ENCODE assay signal across 13 cellular contexts in the genomic region with DNA sequence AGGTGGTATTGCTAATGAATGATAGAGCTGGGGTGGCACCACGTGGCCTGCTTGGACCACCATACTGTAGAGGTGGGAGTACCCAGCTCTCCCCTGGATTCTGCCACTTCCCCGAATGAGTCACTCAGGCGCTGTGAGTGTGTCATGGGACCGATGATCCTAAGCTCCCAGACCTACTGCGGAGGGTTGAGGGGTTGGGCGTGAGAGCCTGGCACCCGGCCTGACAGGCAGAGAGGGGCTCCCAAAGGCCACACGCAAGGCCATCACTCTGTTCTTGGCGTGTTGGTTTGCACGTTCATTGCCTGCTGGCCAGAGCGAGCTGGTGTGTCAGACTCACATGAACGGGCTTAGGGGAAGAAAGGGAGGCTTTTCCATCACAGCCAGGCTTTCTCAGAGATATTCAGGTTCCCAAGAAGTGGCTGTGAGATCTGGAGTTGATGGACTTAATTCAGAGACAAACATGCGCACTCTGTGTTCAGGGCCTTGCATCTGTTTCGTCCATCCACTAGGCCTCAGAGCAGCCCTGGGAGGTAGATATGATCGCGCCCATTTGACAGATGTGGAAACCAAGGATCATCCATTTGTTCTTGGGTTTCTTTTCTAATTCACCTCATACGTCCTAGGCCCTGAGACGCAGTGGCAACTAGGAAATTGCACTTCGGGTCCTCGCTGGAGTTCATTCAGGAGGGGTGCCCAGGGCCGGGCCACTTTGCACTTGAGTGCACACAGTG. TPM values are rescaled to one million over a fixed set of nuclear protein-coding genes. Genes with fewer than 3 reads are reported as not detected.
DNase-seq lines count a peak whose midpoint lies in the region; FAIRE-seq and TF ChIP-seq lines count a peak whose summit lies in the region.
"Had no signal": no experiment of that assay in that cellular context is flagged by ENCODE, and none has a peak within 500 bp of the region (broad histone marks: within the 10 kb centered on the region; RNA-seq: fewer than 3 reads in every experiment).

No MANE protein-coding gene starts in this region.

- H3K27ac Mint-ChIP-seq in astrocyte (ENCODE audit: unreplicated experiment), result no peak overlapping the region
- H3K27ac Mint-ChIP-seq: activated T-helper 1 cell treated with anti-CD3 and anti-CD28 coated beads, Interleukin-12 subunit alpha, Interleukin-12 subunit beta, Interleukin-2, Interleukin-4 antibody, amounts not matched to agents 30 ng/mL and 10 ng/mL and 1 ng/mL, durations not matched to agents 14 hours and 24 hours and 36 hours; T-helper 1 cell treated with Interleukin-12 subunit alpha and Interleukin-12 subunit beta and Interleukin-4 antibody, amounts not matched to agents 30 μg/mL and 1 μg/mL, for 36 hours had no signal

- TF ChIP-seq EP300 in suprapubic skin (IDR thresholded peaks at IDR 0.05), result no peak

- H3K4me1 Mint-ChIP-seq in astrocyte (ENCODE audit: low read depth, unreplicated experiment), result peaks cover 25% of the 10 kb centered on the region

- FAIRE-seq in astrocyte (lab: Jason Lieb, UNC), result no peak

- TF ChIP-seq POLR2A in suprapubic skin (IDR thresholded peaks at IDR 0.05), result no peak

- H3K9me2 ChIP-seq in hepatocyte (replicated peaks; ENCODE audit: insufficient read depth), result no peaks in the 10 kb centered on the region

- H3K4me1 ChIP-seq in astrocyte (ENCODE audit: insufficient read depth, low read length), result peaks cover 33% of the 10 kb centered on the region
- H3K4me1 ChIP-seq in hepatocyte (ENCODE audit: insufficient read depth), result peaks cover 22% of the 10 kb centered on the region
- peaks cover 45% of the 10 kb centered on the region for H3K4me1 ChIP-seq in suprapubic skin

- H3K4me3 ChIP-seq in astrocyte (ENCODE audit: insufficient read depth, low read depth, low read length), result no peak overlapping the region
- H3K4me3 ChIP-seq in hepatocyte, result no peak overlapping the region
- H3K4me3 ChIP-seq in suprapubic skin, result no peak overlapping the region
- H3K4me3 ChIP-seq: right lobe of liver had no signal

- no peaks in the 10 kb centered on the region for H3K27me3 Mint-ChIP-seq in astrocyte (ENCODE audit: low read depth, unreplicated experiment)
- H3K27me3 Mint-ChIP-seq: brain; stimulated activated naive CD8-positive, alpha-beta T cell treated with anti-CD3 and anti-CD28 coated beads, Interleukin-15, amount 100 ng/mL, for 72 hours had no signal

- H3K27me3 ChIP-seq in astrocyte (ENCODE audit: insufficient read depth, low read length), result no peaks in the 10 kb centered on the region
- no peaks in the 10 kb centered on the region for H3K27me3 ChIP-seq in hepatocyte
- no peaks in the 10 kb centered on the region for H3K27me3 ChIP-seq in suprapubic skin
- H3K27me3 ChIP-seq: right lobe of liver had no signal

- H3K79me2 ChIP-seq in astrocyte (ENCODE audit: insufficient read depth, low read length), result peaks cover 86% of the 10 kb centered on the region
- peaks cover 90% of the 10 kb centered on the region for H3K79me2 ChIP-seq in hepatocyte

- H2AFZ ChIP-seq in astrocyte (ENCODE audit: low read depth, low read length) (no peak overlapping the region), hepatocyte (no peak overlapping the region)

- peaks cover 11% of the 10 kb centered on the region for H3K36me3 Mint-ChIP-seq in astrocyte (ENCODE audit: low read depth, unreplicated experiment)

- DNase-seq in ELR (ENCODE audit: low read depth), result peak; percentile 30
- peak; percentile 50 for DNase-seq in astrocyte (ENCODE audit: low read depth)
- DNase-seq in hepatocyte (ENCODE audit: low spot score), result no peak
- DNase-seq in suprapubic skin (ENCODE audit: low spot score in 2 of 2), result no peak
- no peak for DNase-seq in KG1 (lab: John Stamatoyannopoulos, UW)
- DNase-seq in NCI-H2171 treated with DMSO at 0.1 percent for 48 hours (lab: John Stamatoyannopoulos, UW), result no peak
- DNase-seq in HCEC 1CT, result no peak
- DNase-seq: NCI-H524; stimulated activated naive CD8-positive, alpha-beta T cell treated with anti-CD3 and anti-CD28 coated beads, Interleukin-15, amount 100 ng/mL, for 72 hours had no signal

- H3K9me3 Mint-ChIP-seq in astrocyte (ENCODE audit: unreplicated experiment), result no peaks in the 10 kb centered on the region
- H3K9me3 Mint-ChIP-seq: activated T-helper 1 cell treated with anti-CD3 and anti-CD28 coated beads, Interleukin-12 subunit alpha, Interleukin-12 subunit beta, Interleukin-2, Interleukin-4 antibody, amounts not matched to agents 30 ng/mL and 10 ng/mL and 1 ng/mL, durations not matched to agents 14 hours and 24 hours and 36 hours; stimulated activated naive CD8-positive, alpha-beta T cell treated with anti-CD3 and anti-CD28 coated beads, Interleukin-15, amount 100 ng/mL, for 72 hours; T-helper 1 cell treated with Interleukin-12 subunit alpha and Interleukin-12 subunit beta and Interleukin-4 antibody, amounts not matched to agents 30 μg/mL and 1 μg/mL, for 36 hours had no signal

- TF ChIP-seq CTCF in astrocyte (IDR thresholded peaks at IDR 0.05; ENCODE audit: insufficient read depth, low read depth, low read length), result no peak
- TF ChIP-seq CTCF in hepatocyte (IDR thresholded peaks at IDR 0.05; ENCODE audit: poor library complexity), result no peak
- TF ChIP-seq CTCF in suprapubic skin (IDR thresholded peaks at IDR 0.05), result no peak

- no peak overlapping the region for H3K4me3 Mint-ChIP-seq in astrocyte (ENCODE audit: unreplicated experiment)
- H3K4me3 Mint-ChIP-seq: activated T-helper 1 cell treated with anti-CD3 and anti-CD28 coated beads, Interleukin-12 subunit alpha, Interleukin-12 subunit beta, Interleukin-2, Interleukin-4 antibody, amounts not matched to agents 30 ng/mL and 10 ng/mL and 1 ng/mL, durations not matched to agents 14 hours and 24 hours and 36 hours; brain; stimulated activated naive CD8-positive, alpha-beta T cell treated with anti-CD3 and anti-CD28 coated beads, Interleukin-15, amount 100 ng/mL, for 72 hours; T-helper 1 cell treated with Interleukin-12 subunit alpha and Interleukin-12 subunit beta and Interleukin-4 antibody, amounts not matched to agents 30 μg/mL and 1 μg/mL, for 36 hours had no signal

- peak overlapping the region; percentile 29 for H3K4me2 ChIP-seq in astrocyte (ENCODE audit: low read length)
- no peak overlapping the region for H3K4me2 ChIP-seq in hepatocyte

- H3K36me3 ChIP-seq in astrocyte (ENCODE audit: insufficient read depth, low read length) (no peaks in the 10 kb centered on the region), hepatocyte (replicated peaks; ENCODE audit: insufficient read depth, low read depth) (no peaks in the 10 kb centered on the region), suprapubic skin (no peaks in the 10 kb centered on the region)
- H3K36me3 ChIP-seq: right lobe of liver had no signal

- WGBS in hepatocyte (ENCODE audit: low lambda C conversion rate, missing lambda C conversion rate), result 97% methylated on average over 21 of the region's 21 CpGs
- WGBS in suprapubic skin, result 79% methylated on average over 19 of the region's 21 CpGs

- H3K27ac ChIP-seq in astrocyte (ENCODE audit: low read depth, low read length) (peak overlapping the region; percentile 43), hepatocyte (peak overlapping the region; percentile 61), suprapubic skin (peak overlapping the region; percentile 61)
- H3K27ac ChIP-seq: right lobe of liver had no signal

- H4K20me1 ChIP-seq in astrocyte (ENCODE audit: insufficient read depth, low read length), result peaks cover 94% of the 10 kb centered on the region
- peaks cover 73% of the 10 kb centered on the region for H4K20me1 ChIP-seq in hepatocyte (ENCODE audit: insufficient read depth, poor library complexity, severe bottlenecking)

- no peaks in the 10 kb centered on the region for H3K9me3 ChIP-seq in astrocyte (ENCODE audit: insufficient read depth, low read depth, low read length)
- H3K9me3 ChIP-seq in hepatocyte (ENCODE audit: low read depth), result no peaks in the 10 kb centered on the region
- no peaks in the 10 kb centered on the region for H3K9me3 ChIP-seq in suprapubic skin
- H3K9me3 ChIP-seq: right lobe of liver had no signal

- peak overlapping the region; percentile 29 for H3K9ac ChIP-seq in astrocyte (ENCODE audit: low read length)

RNA-seq across cellular contexts. Expression of a gene that starts 41.4 kb away (rescaled TPM):
- total RNA-seq in astrocyte (64.5 and 71.5 TPM in 2 replicates), hepatocyte (9.4 and 17.8 TPM in 2 replicates), suprapubic skin (10 to 100 TPM; 63.9 to 89.9 (median 70.0) TPM)
- polyA plus RNA-seq in hepatocyte, result 4.6 and 5.8 TPM in 2 replicates

Comparison
In these comparisons a context has a peak if more than half of its experiments do, and no peak if none do; other contexts are left out.
1. DNase-seq: peak in ELR (single experiment) and astrocyte (single experiment); none in hepatocyte (single experiment), suprapubic skin (0 of 2), KG1 (single experiment), NCI-H2171 treated with DMSO at 0.1 percent for 48 hours (single experiment) and HCEC 1CT (single experiment).
2. Peak in every context shown above with its lines, with median percentiles within 50 percentile points of each other: H3K27ac ChIP-seq.